2 cellular contexts compared by ENCODE assay signal in genomic region chr1:26111530-26112406, GRCh38.
TF ChIP-seq lines count a peak whose summit lies in the region.

PDIK1L (plus strand) TSS chr1:26111824; CDS start chr1:26114309, 2,485 bp downstream.

TF ChIP-seq in IMR-90, 13 proteins besides CTCF, POLR2A, EP300 and RAD21:
- TF ChIP-seq USF2 (IDR thresholded peaks at IDR 0.05; ENCODE audit: low read depth, low read length) (peak; percentile 89), BHLHE40 (IDR thresholded peaks at IDR 0.05; ENCODE audit: low read depth, low read length) (peak; percentile 84), NFE2L2 (IDR thresholded peaks at IDR 0.05; ENCODE audit: low read depth, low read length) (no peak), CHD1 (IDR thresholded peaks at IDR 0.05; ENCODE audit: low read depth, low read length) (no peak), MAZ (IDR thresholded peaks at IDR 0.05; ENCODE audit: borderline replicate concordance, low read depth, low read length) (peak; percentile 72; the same call in 1 of the 2 replicates), RFX5 (IDR thresholded peaks at IDR 0.05; ENCODE audit: low read depth, low read length) (no peak), MXI1 (IDR thresholded peaks at IDR 0.05; ENCODE audit: borderline replicate concordance, low read depth, low read length) (peak; percentile 92), SMC3 (IDR thresholded peaks at IDR 0.05; ENCODE audit: low read depth, low read length) (0 out of 2 replicates have a peak, but pooled peaks have one; percentile 5), ELK1 (IDR thresholded peaks at IDR 0.05; ENCODE audit: borderline replicate concordance, low read depth, low read length) (no peak), RCOR1 (IDR thresholded peaks at IDR 0.05; ENCODE audit: insufficient replicate concordance, low read length) (no peak), CEBPB (IDR thresholded peaks at IDR 0.05; ENCODE audit: low read depth, low read length) (no peak), FOS (IDR thresholded peaks at IDR 0.05; ENCODE audit: low read depth, low read length) (no peak), MAFK (IDR thresholded peaks at IDR 0.05; ENCODE audit: low read depth, low read length) (no peak)

TF ChIP-seq in endothelial cell of umbilical vein, 7 proteins besides CTCF, POLR2A, EP300 and RAD21:
- TF ChIP-seq MYC (IDR thresholded peaks at IDR 0.05; ENCODE audit: low read depth, low read length) (no peak), GATA2 (IDR thresholded peaks at IDR 0.05; ENCODE audit: insufficient read depth, insufficient read length, low read depth, low read length) (no peak), MAX (IDR thresholded peaks at IDR 0.05; ENCODE audit: insufficient read depth, insufficient read length) (peak; percentile 43), EZH2 (IDR thresholded peaks at IDR 0.05; ENCODE audit: borderline replicate concordance, low read depth, low read length, severe bottlenecking) (no peak), POLR2AphosphoS5 (IDR thresholded peaks at IDR 0.05; ENCODE audit: insufficient read depth, low read depth, low read length) (peak; percentile 66), JUN (IDR thresholded peaks at IDR 0.05; ENCODE audit: borderline replicate concordance, insufficient read depth, insufficient read length, low read depth) (no peak), FOS (IDR thresholded peaks at IDR 0.05; ENCODE audit: borderline replicate concordance, insufficient read depth, low read length) (no peak)
